20 cellular contexts compared by ENCODE assay signal in the genomic region with DNA sequence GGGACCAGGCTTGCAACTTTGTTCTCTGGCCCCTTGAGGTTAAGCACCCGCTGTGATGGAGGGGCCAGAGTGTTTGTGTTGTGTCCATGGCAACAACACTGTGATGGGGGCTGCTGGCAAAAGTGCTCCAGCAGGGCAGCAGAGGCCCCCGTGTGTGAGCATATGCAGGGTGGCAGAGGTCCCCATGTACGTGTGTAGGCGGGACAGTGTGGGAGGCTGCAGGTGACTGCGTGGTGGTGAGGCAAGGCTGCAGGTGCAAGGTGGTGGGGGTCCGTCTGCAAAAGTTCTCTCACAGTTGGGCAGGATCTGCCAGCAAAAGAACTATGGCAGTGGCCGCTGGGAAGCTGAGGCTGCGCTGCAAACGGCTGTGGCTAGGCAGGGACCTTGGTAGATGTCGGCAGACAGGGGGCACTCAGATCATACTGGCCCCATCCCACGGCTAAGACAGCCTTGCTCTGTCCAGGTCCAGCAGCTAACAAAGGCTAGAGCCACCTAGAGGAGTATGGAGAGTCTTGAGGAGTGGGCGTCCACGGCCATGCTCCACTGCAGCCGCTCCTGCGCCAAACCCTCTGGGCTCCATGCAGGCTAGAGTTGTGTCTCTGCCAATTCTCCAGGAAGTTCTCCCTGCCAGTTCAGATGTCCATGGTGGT. TPM values are rescaled to one million over a fixed set of nuclear protein-coding genes. Genes with fewer than 3 reads are reported as not detected.
DNase-seq lines count a peak whose midpoint lies in the region; ATAC-seq, FAIRE-seq and TF ChIP-seq lines count a peak whose summit lies in the region.
"Had no signal": no experiment of that assay in that cellular context is flagged by ENCODE, and none has a peak within 500 bp of the region (broad histone marks: within the 10 kb centered on the region; RNA-seq: fewer than 3 reads in every experiment).

No MANE protein-coding gene starts in this region.

- H3K27me3 ChIP-seq in H9 (ENCODE audit: insufficient read depth, low read length): no peaks in the 10 kb centered on the region
- H3K27me3 ChIP-seq in HepG2 (ENCODE audit: control insufficient read depth in 1 of 2, insufficient read depth in 2 of 2, low read length in 2 of 2): no peaks in the 10 kb centered on the region
- no peaks in the 10 kb centered on the region for H3K27me3 ChIP-seq in aorta (ENCODE audit: control insufficient read depth in 1 of 2, insufficient read depth in 2 of 2, low read length in 1 of 2)

- TF ChIP-seq EP300 in HepG2 (IDR thresholded peaks at IDR 0.05; ENCODE audit: low read depth in 2 of 2, low read length in 2 of 2) (no peak), HepG2 (CRISPR knock-in tag; IDR thresholded peaks at IDR 0.05; ENCODE audit: borderline replicate concordance) (no peak)

- no peak overlapping the region for H3K23ac ChIP-seq in H9 (ENCODE audit: insufficient read length, low read depth, low read length)

- H2AFZ ChIP-seq in H9 (ENCODE audit: low read length) (no peak overlapping the region), HepG2 (ENCODE audit: low read length) (no peak overlapping the region)

- no peaks in the 10 kb centered on the region for H4K20me1 ChIP-seq in H9 (ENCODE audit: control insufficient read depth, insufficient read depth, insufficient read length)
- no peaks in the 10 kb centered on the region for H4K20me1 ChIP-seq in HepG2 (ENCODE audit: insufficient read depth, low read length)

- WGBS in H9 (ENCODE audit: extremely low coverage, insufficient read length, low lambda C conversion rate): no CpG with 5 or more reads among the region's 15 CpGs
- WGBS in HepG2 (ENCODE audit: low lambda C conversion rate): 100% methylated on average over 3 of the region's 15 CpGs
- 70 to 76% methylated on average over 15 of the region's 15 CpGs for WGBS in aorta, 2 donors

- H3K4ac ChIP-seq in H9 (ENCODE audit: low read depth, low read length): no peak overlapping the region

- BruUV-seq in HepG2 (replicated peaks; lab: Mats Ljungman, UMichigan): no TSS peak

- no peak overlapping the region for H4K91ac ChIP-seq in H9 (ENCODE audit: insufficient read length, low read depth, low read length)

- in situ Hi-C loops in HepG2 (cut with HindIII; ENCODE audit: extremely low pct_ligation_motif_present, low pct_unique_long_range_greater_than_20kb): loop anchor here (25.0 kb wide), 1 partner anchor 171 kb away; the partner anchor contains the start of gene PRRG3

- H3K36me3 ChIP-seq in HepG2 (replicated peaks in 1 of 2; ENCODE audit: control insufficient read depth in 1 of 2, insufficient read depth in 2 of 2, low read length in 2 of 2): no peaks in the 10 kb centered on the region
- no peaks in the 10 kb centered on the region for H3K36me3 ChIP-seq in aorta (ENCODE audit: control insufficient read depth in 1 of 2, insufficient read depth in 2 of 2, low read length in 1 of 2)

- DNase-seq in H9 (peak; percentile 41), WTC11 (ENCODE audit: low spot score) (peak; percentile 10), HepG2 (ENCODE audit: low spot score) (no peak), aorta (no peak), EL (no peak), H54 (ENCODE audit: insufficient read length, low spot score) (no peak), AML-193 (lab: John Stamatoyannopoulos, UW) (no peak)
- DNase-seq: Caco-2; CD4-positive, alpha-beta T cell; HCEC 1CT; HFFc6; IMR-90; KG1 had no signal

- H4K8ac ChIP-seq in H9 (replicated peaks; ENCODE audit: insufficient read length, low read depth, low read length): no peak overlapping the region

- CTCF ChIA-PET in WTC11 (lab: Charles Lee) (no interaction called here), HepG2 (lab: Yijun Ruan, JAX; ENCODE audit: low intra/inter-chr PET ratio, low total read pairs) (no interaction called here)

- no peak overlapping the region for H4K5ac ChIP-seq in H9 (ENCODE audit: insufficient read length, low read depth, low read length)

- no peak overlapping the region for H3K27ac Mint-ChIP-seq in H9
- H3K27ac Mint-ChIP-seq in WTC11: no peak overlapping the region
- H3K27ac Mint-ChIP-seq: CD4-positive, alpha-beta T cell; HFFc6 had no signal

- no peak overlapping the region for H3K14ac ChIP-seq in H9 (ENCODE audit: insufficient read depth, low read length)

- no peak overlapping the region for H3K4me3 Mint-ChIP-seq in H9
- H3K4me3 Mint-ChIP-seq in WTC11: no peak overlapping the region
- H3K4me3 Mint-ChIP-seq: CD4-positive, alpha-beta T cell; HFFc6 had no signal

- no peaks in the 10 kb centered on the region for H3K23me2 ChIP-seq in H9 (ENCODE audit: insufficient read length, low read depth, low read length, poor library complexity, severe bottlenecking)

- no peaks in the 10 kb centered on the region for H3K4me1 ChIP-seq in H9 (ENCODE audit: insufficient read depth, low read length)
- no peaks in the 10 kb centered on the region for H3K4me1 ChIP-seq in HepG2 (ENCODE audit: insufficient read depth, low read length)
- no peaks in the 10 kb centered on the region for H3K4me1 ChIP-seq in aorta (ENCODE audit: control insufficient read depth in 1 of 2, insufficient read depth in 2 of 2, low read length in 2 of 2)
- H3K4me1 ChIP-seq: Caco-2 had no signal

- no peaks in the 10 kb centered on the region for H3K79me2 ChIP-seq in H9 (ENCODE audit: insufficient read depth, low read length)
- no peaks in the 10 kb centered on the region for H3K79me2 ChIP-seq in HepG2 (ENCODE audit: insufficient read depth, low read length)

- no peak overlapping the region for H2AK5ac ChIP-seq in H9 (ENCODE audit: insufficient read length, low read length)

- no peak overlapping the region for H3T11ph ChIP-seq in H9 (ENCODE audit: low read length)

- H3K4me1 Mint-ChIP-seq in H9: peaks cover 5 to 7% of the 10 kb centered on the region in 2 experiments; a peak in 3 of 4 replicates
- peaks cover 8% of the 10 kb centered on the region for H3K4me1 Mint-ChIP-seq in WTC11

- H3K27ac ChIP-seq in H9 (ENCODE audit: insufficient read length, low read depth, low read length) (no peak overlapping the region), HepG2 (ENCODE audit: extremely low read length, insufficient read depth, low read length) (no peak overlapping the region), aorta (ENCODE audit: low read depth in 1 of 2, low read length in 2 of 2) (no peak overlapping the region)
- H3K27ac ChIP-seq: C4-2B, HL-60 had no signal

- no peak for FAIRE-seq in HepG2 (lab: Jason Lieb, UNC)
- FAIRE-seq in H54 (lab: Jason Lieb, UNC): no peak
- FAIRE-seq: GM12878, GM19239, H1 had no signal

- peaks cover 14% of the 10 kb centered on the region for H3K9me3 ChIP-seq in H9 (ENCODE audit: control insufficient read depth, low read depth, low read length)
- no peaks in the 10 kb centered on the region for H3K9me3 ChIP-seq in HepG2 (ENCODE audit: low read length)
- H3K9me3 ChIP-seq in aorta (ENCODE audit: control insufficient read depth, low read length): no peaks in the 10 kb centered on the region
- H3K9me3 ChIP-seq: Caco-2 had no signal

- no peak overlapping the region for H2BK20ac ChIP-seq in H9 (ENCODE audit: low read depth, low read length, poor library complexity, severe bottlenecking)

- H2BK12ac ChIP-seq in H9 (ENCODE audit: insufficient read length, low read depth, low read length): no peak overlapping the region

- H3K56ac ChIP-seq in H9 (ENCODE audit: insufficient read length, low read depth, low read length): no peak overlapping the region

- no peak for TF ChIP-seq RAD21 in HepG2 (CRISPR knock-in tag; IDR thresholded peaks at IDR 0.05)

- peaks cover 5% of the 10 kb centered on the region for H3K27me3 Mint-ChIP-seq in H9 (ENCODE audit: low read depth)
- peaks cover 3% of the 10 kb centered on the region; the same call in 1 of the 2 replicates for H3K27me3 Mint-ChIP-seq in WTC11 (ENCODE audit: low read depth)
- H3K27me3 Mint-ChIP-seq: CD4-positive, alpha-beta T cell had no signal

- no peak overlapping the region for H2BK15ac ChIP-seq in H9 (ENCODE audit: low read depth, low read length)

- intact Hi-C loops in HepG2 (cut with micrococcal nuclease; ENCODE audit: unreplicated experiment): no loop called here
- intact Hi-C loops in aorta (cut with DNase I): no loop called here

- no peak overlapping the region for H2BK120ac ChIP-seq in H9 (ENCODE audit: low read depth, low read length, poor library complexity, severe bottlenecking)

- H3K4me3 ChIP-seq in HepG2 (replicated peaks in 1 of 3; ENCODE audit: insufficient read depth in 1 of 3, low read depth in 2 of 3, low read length in 3 of 3) (no peak overlapping the region), aorta (ENCODE audit: low read length in 2 of 2) (no peak overlapping the region)
- H3K4me3 ChIP-seq: GM12878 had no signal

- TF ChIP-seq CTCF in H9 (conservative IDR thresholded peaks at IDR 0.05) (0 out of 3 replicates have a peak, but pooled peaks have one; percentile 13), WTC11 (IDR thresholded peaks at IDR 0.05) (no peak), HepG2 (CRISPR knock-in tag; IDR thresholded peaks at IDR 0.05) (no peak)

- ATAC-seq in WTC11 (peak; percentile 41), HepG2 (no peak; the same call in 2 of the 3 replicates), aorta (ENCODE audit: low FRiP score) (peak; percentile 48)
- ATAC-seq: GM12878 had no signal

- H3K9ac ChIP-seq in H9 (ENCODE audit: extremely low read depth, insufficient read length, low read length) (no peak overlapping the region), HepG2 (ENCODE audit: insufficient read depth, low read depth, low read length) (no peak overlapping the region)

- H3K4me2 ChIP-seq in H9 (ENCODE audit: insufficient read depth, insufficient read length, low read length) (no peak overlapping the region), HepG2 (ENCODE audit: low read depth, low read length) (no peak overlapping the region)

- no peak for TF ChIP-seq POLR2A in HepG2 (IDR thresholded peaks at IDR 0.05; ENCODE audit: insufficient read depth in 1 of 2, low read depth in 2 of 2, low read length in 2 of 2)
- TF ChIP-seq POLR2A in H54 (IDR thresholded peaks at IDR 0.05; ENCODE audit: low read depth, low read length): no peak

- peaks cover 54 to 67% of the 10 kb centered on the region in 2 experiments for H3K9me3 Mint-ChIP-seq in H9
- peaks cover 6% of the 10 kb centered on the region; the same call in 1 of the 2 replicates for H3K9me3 Mint-ChIP-seq in WTC11
- H3K9me3 Mint-ChIP-seq: CD4-positive, alpha-beta T cell had no signal

- no peaks in the 10 kb centered on the region for H3K79me1 ChIP-seq in H9 (ENCODE audit: insufficient read depth, low read depth, low read length, poor library complexity, severe bottlenecking)

- no peak overlapping the region for H3K18ac ChIP-seq in H9 (ENCODE audit: insufficient read length, low read depth, low read length)

- POLR2A ChIA-PET in WTC11 (lab: Charles Lee): no interaction called here
- POLR2A ChIA-PET in HepG2 (lab: Yijun Ruan, JAX): no interaction called here

- H3K36me3 Mint-ChIP-seq in H9 (ENCODE audit: insufficient read depth in 1 of 3, low read depth in 3 of 3): peaks cover 0 to 3% (median 0%) of the 10 kb centered on the region in 3 experiments; a peak in 4 of 7 replicates
- H3K36me3 Mint-ChIP-seq in WTC11: no peaks in the 10 kb centered on the region

- no peak overlapping the region for H2BK5ac ChIP-seq in H9 (ENCODE audit: insufficient read length, low read length)

RNA-seq across cellular contexts. Expression of gene PASD1, which starts 46.8 kb away (rescaled TPM):
- not detected in 2 replicates for total RNA-seq in H9 (2021)
- total RNA-seq in WTC11 (2021): 0.07 TPM in 1 of 3 replicates, not detected in the others
- total RNA-seq in HepG2 (2016; rRNA removed; fragmentation: Illumina TruSeq; extraction: Trizol): not detected in 2 replicates
- total RNA-seq in HepG2 (2016; cell fraction: cytosol; rRNA removed; fragmentation: Illumina TruSeq; extraction: Trizol; ENCODE audit: low read depth): not detected in 2 replicates
- total RNA-seq in HepG2 (2016; cell fraction: insoluble cytoplasmic fraction; rRNA removed; fragmentation: Illumina TruSeq; extraction: Trizol): not detected in 2 replicates
- total RNA-seq in HepG2 (2016; cell fraction: membrane; rRNA removed; fragmentation: Illumina TruSeq; extraction: Trizol): not detected in 2 replicates
- not detected in 2 replicates for total RNA-seq in HepG2 (2016; cell fraction: nucleus; rRNA removed; fragmentation: Illumina TruSeq; extraction: Trizol)
- polyA plus RNA-seq in HepG2 (2011; rRNA removed): not detected in 2 replicates
- not detected in 2 replicates for polyA plus RNA-seq in HepG2 (2011; cell fraction: cytosol; rRNA removed)
- not detected in 2 replicates for polyA plus RNA-seq in HepG2 (2011; cell fraction: nucleus; rRNA removed)
- polyA plus RNA-seq in HepG2 (2012): not detected in 2 replicates
- not detected in 2 replicates for polyA plus RNA-seq in HepG2 (2016; cell fraction: cytosol; fragmentation: Illumina TruSeq; extraction: Trizol; ENCODE audit: low read depth)
- polyA plus RNA-seq in HepG2 (2016; cell fraction: insoluble cytoplasmic fraction; fragmentation: Illumina TruSeq; extraction: Trizol; ENCODE audit: low read depth): not detected in 2 replicates
- polyA plus RNA-seq in HepG2 (2016; cell fraction: membrane; fragmentation: Illumina TruSeq; extraction: Trizol; ENCODE audit: low read depth): not detected in 2 replicates
- polyA plus RNA-seq in HepG2 (2016; cell fraction: nucleus; fragmentation: Illumina TruSeq; extraction: Trizol; ENCODE audit: insufficient read depth, low read depth): not detected in 2 replicates
- polyA minus RNA-seq in HepG2 (2011; rRNA and poly(A)+ RNA removed; ENCODE audit: low replicate concordance): 0.10 TPM in 1 of 2 replicates, not detected in the other
- not detected in 2 replicates for polyA minus RNA-seq in HepG2 (2011; cell fraction: cytosol; rRNA and poly(A)+ RNA removed)
- polyA minus RNA-seq in HepG2 (2011; cell fraction: nucleus; rRNA and poly(A)+ RNA removed): not detected in 2 replicates
- total RNA-seq in aorta: not detected
- polyA plus RNA-seq in aorta: not detected
- total RNA-seq: A172; Caco-2; CD4-positive, alpha-beta T cell; HFFc6; IMR-90 had no signal
- polyA plus RNA-seq: BJ, IMR-90 had no signal

Comparison
In these comparisons a context has a peak if more than half of its experiments do, and no peak if none do; other contexts are left out.
1. DNase-seq: peak in H9 (single experiment) and WTC11 (single experiment); none in HepG2 (single experiment), aorta (0 of 2), EL (single experiment), H54 (single experiment) and AML-193 (0 of 2).